ENCODE assay signal across 8 cellular contexts in the genomic region with DNA sequence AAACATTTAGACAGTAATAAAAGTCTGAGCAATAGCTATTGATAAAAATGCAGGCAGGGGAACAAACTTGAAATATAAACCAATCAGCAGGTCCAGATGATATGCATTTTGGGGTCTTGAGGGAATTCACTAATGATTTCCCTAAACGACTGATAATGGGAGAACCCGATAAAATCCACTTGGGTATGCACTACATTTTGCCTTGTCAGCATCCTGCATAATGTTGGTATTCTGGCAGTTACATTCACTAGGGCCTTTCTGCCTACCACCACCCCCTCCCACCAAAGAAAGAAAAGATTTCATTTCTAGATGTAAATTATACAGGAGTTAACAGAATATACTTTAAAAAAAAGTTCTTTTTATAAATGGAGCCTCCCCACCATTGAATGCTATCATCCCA.
"Had no signal": no experiment of that assay in that cellular context is flagged by ENCODE, and none has a peak within 500 bp of the region (broad histone marks: within the 10 kb centered on the region; RNA-seq: fewer than 3 reads in every experiment).

No MANE protein-coding gene starts in this region.

- H3K4me3 ChIP-seq: GM12878 had no signal

- FAIRE-seq: G401.6, GM12878, GM12891, GM12892, GM18507, GM19239 had no signal

- DNase-seq: GDM1, GF-D8 had no signal

- ATAC-seq: GM12878 had no signal
